ENCODE assay signal across 12 cellular contexts in genomic region chr1:19287436-19288185, GRCh38. TPM values are rescaled to one million over a fixed set of nuclear protein-coding genes. Genes with fewer than 3 reads are reported as not detected.
DNase-seq lines count a peak whose midpoint lies in the region; ATAC-seq and TF ChIP-seq lines count a peak whose summit lies in the region.
"Had no signal": no experiment of that assay in that cellular context is flagged by ENCODE, and none has a peak within 500 bp of the region (broad histone marks: within the 10 kb centered on the region; RNA-seq: fewer than 3 reads in every experiment).

No MANE protein-coding gene starts in this region.

- intact Hi-C loops in CD4-positive, alpha-beta memory T cell (cut with micrococcal nuclease), result no loop called here
- intact Hi-C loops in colonic mucosa (cut with DNase I), result no loop called here

- peak overlapping the region; percentile 52 to 76 (median 64) for H3K4me3 Mint-ChIP-seq in CD4-positive, alpha-beta memory T cell
- H3K4me3 Mint-ChIP-seq in natural killer cell treated with Interleukin-12 subunit alpha and Interleukin-12 subunit beta and Interleukin-15 and Interleukin-18, amount 100 ng/mL, for 72 hours, result peak overlapping the region; percentile 69

- no peak for ATAC-seq in natural killer cell treated with Interleukin-12 subunit alpha and Interleukin-12 subunit beta and Interleukin-15 and Interleukin-18, amount 100 ng/mL, for 72 hours
- ATAC-seq in GM19397 (IDR thresholded peaks at IDR 0.05; ENCODE audit: unreplicated experiment), result no peak

- no peaks in the 10 kb centered on the region for H3K9me3 ChIP-seq in CD4-positive, alpha-beta memory T cell (ENCODE audit: control insufficient read depth in 1 of 2, low read length in 2 of 2)
- no peaks in the 10 kb centered on the region for H3K9me3 ChIP-seq in colonic mucosa
- H3K9me3 ChIP-seq: right atrium auricular region, SJSA1 had no signal

- peak overlapping the region in 1 of 7 donors; percentile 75 for H3K27ac Mint-ChIP-seq in CD4-positive, alpha-beta memory T cell
- H3K27ac Mint-ChIP-seq in natural killer cell treated with Interleukin-12 subunit alpha and Interleukin-12 subunit beta and Interleukin-15 and Interleukin-18, amount 100 ng/mL, for 72 hours, result no peak overlapping the region

- no peaks in the 10 kb centered on the region for H3K36me3 ChIP-seq in CD4-positive, alpha-beta memory T cell (ENCODE audit: insufficient read depth, low read length)
- H3K36me3 ChIP-seq in colonic mucosa, result no peaks in the 10 kb centered on the region
- H3K36me3 ChIP-seq: right atrium auricular region, SJSA1 had no signal

- H3K27me3 Mint-ChIP-seq in CD4-positive, alpha-beta memory T cell, result peaks cover 0 to 4% of the 10 kb centered on the region in 2 donors
- peaks cover 12 to 15% of the 10 kb centered on the region in 2 donors for H3K27me3 Mint-ChIP-seq in natural killer cell treated with Interleukin-12 subunit alpha and Interleukin-12 subunit beta and Interleukin-15 and Interleukin-18, amount 100 ng/mL, for 72 hours

- POLR2A ChIA-PET in CD4-positive, alpha-beta memory T cell (lab: Charles Lee; ENCODE audit: partially characterized antibody), result interaction anchor here (0.6 kb wide), 1 partner anchor 339 kb away, joined by 3 read pairs; no protein-coding TSS in a partner anchor

- DNase-seq in CD4-positive, alpha-beta memory T cell, result no peak
- DNase-seq in DMS53 treated with DMSO at 0.1 percent for 48 hours (lab: John Stamatoyannopoulos, UW; ENCODE audit: unreplicated experiment) (peak; percentile 35), colonic mucosa (peak; percentile 83), DMS114 treated with DMSO at 0.1 percent for 48 hours (lab: John Stamatoyannopoulos, UW; ENCODE audit: unreplicated experiment) (no peak), NCI-H774 (lab: John Stamatoyannopoulos, UW) (no peak)
- DNase-seq in natural killer cell treated with Interleukin-12 subunit alpha and Interleukin-12 subunit beta and Interleukin-15 and Interleukin-18, amount 100 ng/mL, for 72 hours (ENCODE audit: low spot score), result no peak
- DNase-seq: cerebellar nuclear complex; DMS153; NK-92 treated with Interleukin-12 subunit alpha and Interleukin-12 subunit beta, amount 100 ng/mL, for 24 hours had no signal

- H3K4me3 ChIP-seq in CD4-positive, alpha-beta memory T cell (ENCODE audit: low read length in 2 of 2), result no peak overlapping the region
- H3K4me3 ChIP-seq in colonic mucosa, result peak overlapping the region; percentile 51
- H3K4me3 ChIP-seq: SJSA1 had no signal

- H3K9me3 Mint-ChIP-seq in CD4-positive, alpha-beta memory T cell, result peaks cover 0 to 6% (median 0%) of the 10 kb centered on the region in 8 donors
- H3K9me3 Mint-ChIP-seq in natural killer cell treated with Interleukin-12 subunit alpha and Interleukin-12 subunit beta and Interleukin-15 and Interleukin-18, amount 100 ng/mL, for 72 hours, result no peaks in the 10 kb centered on the region

- no peak for TF ChIP-seq CTCF in colonic mucosa (IDR thresholded peaks at IDR 0.05)

- peaks cover 6% of the 10 kb centered on the region for H3K4me1 ChIP-seq in CD4-positive, alpha-beta memory T cell (ENCODE audit: insufficient read depth, low read length)
- no peaks in the 10 kb centered on the region for H3K4me1 ChIP-seq in colonic mucosa
- H3K4me1 ChIP-seq: SJSA1 had no signal

- peaks cover 3 to 8% of the 10 kb centered on the region in 2 donors for H3K36me3 Mint-ChIP-seq in CD4-positive, alpha-beta memory T cell
- H3K36me3 Mint-ChIP-seq in natural killer cell treated with Interleukin-12 subunit alpha and Interleukin-12 subunit beta and Interleukin-15 and Interleukin-18, amount 100 ng/mL, for 72 hours, result no peaks in the 10 kb centered on the region

- H3K27ac ChIP-seq in CD4-positive, alpha-beta memory T cell (ENCODE audit: low read depth, low read length), result no peak overlapping the region
- peak overlapping the region; percentile 76 for H3K27ac ChIP-seq in colonic mucosa
- H3K27ac ChIP-seq: right atrium auricular region, SJSA1 had no signal

- CTCF ChIA-PET in CD4-positive, alpha-beta memory T cell (lab: Charles Lee; ENCODE audit: partially characterized antibody), result no interaction called here

- no peaks in the 10 kb centered on the region for H3K27me3 ChIP-seq in CD4-positive, alpha-beta memory T cell (ENCODE audit: insufficient read depth, low read length)
- no peaks in the 10 kb centered on the region for H3K27me3 ChIP-seq in colonic mucosa
- H3K27me3 ChIP-seq: right atrium auricular region, SJSA1 had no signal

- H3K9ac ChIP-seq in colonic mucosa (ENCODE audit: low read depth in 2 of 2, low read length in 2 of 2), result peak overlapping the region; percentile 44 to 78

- H3K4me1 Mint-ChIP-seq in CD4-positive, alpha-beta memory T cell, result peaks cover 0 to 10% (median 1%) of the 10 kb centered on the region in 4 donors
- peaks cover 8 to 10% of the 10 kb centered on the region in 2 donors for H3K4me1 Mint-ChIP-seq in natural killer cell treated with Interleukin-12 subunit alpha and Interleukin-12 subunit beta and Interleukin-15 and Interleukin-18, amount 100 ng/mL, for 72 hours (ENCODE audit: low read depth in 2 of 2)

RNA-seq across cellular contexts. Expression of gene AKR7A3, which starts 1.0 kb away (rescaled TPM):
- total RNA-seq in CD4-positive, alpha-beta memory T cell, result 1 to 10 TPM in 1 of 2 experiments, under 1 TPM in 1; 0.86 to 1.1 TPM
- polyA plus RNA-seq in CD4-positive, alpha-beta memory T cell, result not detected
- 100 to 1,000 TPM in 1 of 2 donors, 10 to 100 TPM in 1; 97.0 to 119 TPM for total RNA-seq in colonic mucosa
- total RNA-seq in natural killer cell treated with Interleukin-12 subunit alpha and Interleukin-12 subunit beta and Interleukin-15 and Interleukin-18, amount 100 ng/mL, for 72 hours, result 1 to 10 TPM in 1 of 2 donors, under 1 TPM in 1; 0.43 to 2.0 TPM

RNA-seq across cellular contexts. Expression of gene AKR7A2, which starts 24.3 kb away (rescaled TPM):
- 10 to 100 TPM; 25.1 to 26.3 TPM for total RNA-seq in CD4-positive, alpha-beta memory T cell
- polyA plus RNA-seq in CD4-positive, alpha-beta memory T cell, result 100 to 1,000 TPM in 1 of 2 donors, 10 to 100 TPM in 1; 89.0 to 134 TPM
- total RNA-seq in colonic mucosa, result 100 to 1,000 TPM; 112 to 129 TPM
- total RNA-seq in natural killer cell treated with Interleukin-12 subunit alpha and Interleukin-12 subunit beta and Interleukin-15 and Interleukin-18, amount 100 ng/mL, for 72 hours, result 10 to 100 TPM; 29.6 to 37.7 TPM

RNA-seq across cellular contexts. Expression of gene SLC66A1, which starts 24.5 kb away (rescaled TPM):
- total RNA-seq in CD4-positive, alpha-beta memory T cell, result 10 to 100 TPM in 1 of 2 experiments, 1 to 10 TPM in 1; 7.4 to 10.2 TPM
- polyA plus RNA-seq in CD4-positive, alpha-beta memory T cell, result 1 to 10 TPM; 3.0 to 4.7 TPM
- total RNA-seq in colonic mucosa, result 10 to 100 TPM; 10.6 to 13.1 TPM
- total RNA-seq in natural killer cell treated with Interleukin-12 subunit alpha and Interleukin-12 subunit beta and Interleukin-15 and Interleukin-18, amount 100 ng/mL, for 72 hours, result 10 to 100 TPM; 10.0 to 14.9 TPM

RNA-seq across cellular contexts. Expression of gene MRTO4, which starts 36.0 kb away (rescaled TPM):
- 10 to 100 TPM; 17.0 to 18.6 TPM for total RNA-seq in CD4-positive, alpha-beta memory T cell
- polyA plus RNA-seq in CD4-positive, alpha-beta memory T cell, result 10 to 100 TPM; 14.1 to 23.7 TPM
- 10 to 100 TPM; 12.7 to 46.0 TPM for total RNA-seq in colonic mucosa
- 100 to 1,000 TPM in 1 of 2 donors, 10 to 100 TPM in 1; 65.5 to 139 TPM for total RNA-seq in natural killer cell treated with Interleukin-12 subunit alpha and Interleukin-12 subunit beta and Interleukin-15 and Interleukin-18, amount 100 ng/mL, for 72 hours

RNA-seq across cellular contexts. Expression of gene EMC1, which starts 36.3 kb away (rescaled TPM):
- 10 to 100 TPM; 34.7 to 35.3 TPM for total RNA-seq in CD4-positive, alpha-beta memory T cell
- polyA plus RNA-seq in CD4-positive, alpha-beta memory T cell, result 10 to 100 TPM; 21.2 to 24.3 TPM
- total RNA-seq in colonic mucosa, result 10 to 100 TPM; 35.3 to 51.1 TPM
- 10 to 100 TPM; 54.2 to 85.7 TPM for total RNA-seq in natural killer cell treated with Interleukin-12 subunit alpha and Interleukin-12 subunit beta and Interleukin-15 and Interleukin-18, amount 100 ng/mL, for 72 hours

Comparison
In these comparisons a context has a peak if more than half of its experiments do, and no peak if none do; other contexts are left out.
1. DNase-seq: peak in DMS53 treated with DMSO at 0.1 percent for 48 hours (single experiment) and colonic mucosa (single experiment); none in CD4-positive, alpha-beta memory T cell (0 of 5), natural killer cell treated with Interleukin-12 subunit alpha and Interleukin-12 subunit beta and Interleukin-15 and Interleukin-18, amount 100 ng/mL, for 72 hours (single experiment), DMS114 treated with DMSO at 0.1 percent for 48 hours (single experiment) and NCI-H774 (single experiment).
2. RNA of gene AKR7A3, which starts 1.0 kb away (total RNA-seq): 97.0 to 119 TPM in colonic mucosa; 0.43 to 2.0 TPM in natural killer cell treated with Interleukin-12 subunit alpha and Interleukin-12 subunit beta and Interleukin-15 and Interleukin-18, amount 100 ng/mL, for 72 hours and 0.86 to 1.1 TPM in CD4-positive, alpha-beta memory T cell; every median in the first group is over 10 times any median in the second.